1 cellular context compared by ENCODE assay signal in genomic region chr4:36189511-36190226, GRCh38.
TF ChIP-seq lines count a peak whose summit lies in the region.

No MANE protein-coding gene starts in this region.

TF ChIP-seq in GM12878, 131 proteins besides CTCF, POLR2A, EP300 and RAD21 (continued from another document):
- TF ChIP-seq ZBTB4 (CRISPR knock-in tag; IDR thresholded peaks at IDR 0.05) (no peak), RUNX3 (IDR thresholded peaks at IDR 0.05; ENCODE audit: low read length) (peak; percentile 75), BCLAF1 (IDR thresholded peaks at IDR 0.05) (no peak), ATF7 (IDR thresholded peaks at IDR 0.05; ENCODE audit: low read depth) (peak; percentile 91), BCL3 (IDR thresholded peaks at IDR 0.05; ENCODE audit: borderline replicate concordance, insufficient read depth, low read depth, low read length, poor library complexity, severe bottlenecking) (no peak), SUZ12 (IDR thresholded peaks at IDR 0.05; ENCODE audit: unreplicated experiment) (no peak), ZNF384 (IDR thresholded peaks at IDR 0.05; ENCODE audit: borderline replicate concordance, low read depth, low read length) (no peak), RELA (IDR thresholded peaks at IDR 0.05; ENCODE audit: borderline replicate concordance, partially characterized antibody) (no peak), E2F4 (IDR thresholded peaks at IDR 0.05; ENCODE audit: low read depth, low read length) (no peak), SREBF1 (IDR thresholded peaks at IDR 0.05; ENCODE audit: low read length) (no peak), SUPT20H (IDR thresholded peaks at IDR 0.05; ENCODE audit: borderline replicate concordance, control insufficient read depth, low read depth, low read length) (no peak), CBX3 (IDR thresholded peaks at IDR 0.05; ENCODE audit: borderline replicate concordance, low read depth) (no peak), SKIL (IDR thresholded peaks at IDR 0.05; ENCODE audit: low read depth, poor library complexity, severe bottlenecking) (no peak), EZH2 (IDR thresholded peaks at IDR 0.05; ENCODE audit: borderline replicate concordance, control insufficient read depth, low read depth, low read length) (no peak), HDAC2 (IDR thresholded peaks at IDR 0.05) (no peak), TCF12 (IDR thresholded peaks at IDR 0.05; ENCODE audit: low read depth, low read length) (no peak), IKZF2 (IDR thresholded peaks at IDR 0.05) (peak; percentile 55 to 62; a peak in 2 of 4 replicates), SMARCA5 (IDR thresholded peaks at IDR 0.05) (0 out of 2 replicates have a peak, but pooled peaks have one; percentile 50), MTA2 (IDR thresholded peaks at IDR 0.05; ENCODE audit: low read depth) (peak; percentile 74), HDGF (IDR thresholded peaks at IDR 0.05) (no peak), SRF (IDR thresholded peaks at IDR 0.05; ENCODE audit: low read depth in 2 of 2, low read length in 2 of 2) (no peak), POU2F2 (IDR thresholded peaks at IDR 0.05; ENCODE audit: borderline replicate concordance, low read depth, low read length) (0 out of 3 replicates have a peak, but pooled peaks have one; percentile 51)
- TF ChIP-seq, protein P1, sequence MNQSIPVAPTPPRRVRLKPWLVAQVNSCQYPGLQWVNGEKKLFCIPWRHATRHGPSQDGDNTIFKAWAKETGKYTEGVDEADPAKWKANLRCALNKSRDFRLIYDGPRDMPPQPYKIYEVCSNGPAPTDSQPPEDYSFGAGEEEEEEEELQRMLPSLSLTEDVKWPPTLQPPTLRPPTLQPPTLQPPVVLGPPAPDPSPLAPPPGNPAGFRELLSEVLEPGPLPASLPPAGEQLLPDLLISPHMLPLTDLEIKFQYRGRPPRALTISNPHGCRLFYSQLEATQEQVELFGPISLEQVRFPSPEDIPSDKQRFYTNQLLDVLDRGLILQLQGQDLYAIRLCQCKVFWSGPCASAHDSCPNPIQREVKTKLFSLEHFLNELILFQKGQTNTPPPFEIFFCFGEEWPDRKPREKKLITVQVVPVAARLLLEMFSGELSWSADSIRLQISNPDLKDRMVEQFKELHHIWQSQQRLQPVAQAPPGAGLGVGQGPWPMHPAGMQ (IDR thresholded peaks at IDR 0.05; ENCODE audit: borderline replicate concordance), result no peak
- TF ChIP-seq, protein P2, sequence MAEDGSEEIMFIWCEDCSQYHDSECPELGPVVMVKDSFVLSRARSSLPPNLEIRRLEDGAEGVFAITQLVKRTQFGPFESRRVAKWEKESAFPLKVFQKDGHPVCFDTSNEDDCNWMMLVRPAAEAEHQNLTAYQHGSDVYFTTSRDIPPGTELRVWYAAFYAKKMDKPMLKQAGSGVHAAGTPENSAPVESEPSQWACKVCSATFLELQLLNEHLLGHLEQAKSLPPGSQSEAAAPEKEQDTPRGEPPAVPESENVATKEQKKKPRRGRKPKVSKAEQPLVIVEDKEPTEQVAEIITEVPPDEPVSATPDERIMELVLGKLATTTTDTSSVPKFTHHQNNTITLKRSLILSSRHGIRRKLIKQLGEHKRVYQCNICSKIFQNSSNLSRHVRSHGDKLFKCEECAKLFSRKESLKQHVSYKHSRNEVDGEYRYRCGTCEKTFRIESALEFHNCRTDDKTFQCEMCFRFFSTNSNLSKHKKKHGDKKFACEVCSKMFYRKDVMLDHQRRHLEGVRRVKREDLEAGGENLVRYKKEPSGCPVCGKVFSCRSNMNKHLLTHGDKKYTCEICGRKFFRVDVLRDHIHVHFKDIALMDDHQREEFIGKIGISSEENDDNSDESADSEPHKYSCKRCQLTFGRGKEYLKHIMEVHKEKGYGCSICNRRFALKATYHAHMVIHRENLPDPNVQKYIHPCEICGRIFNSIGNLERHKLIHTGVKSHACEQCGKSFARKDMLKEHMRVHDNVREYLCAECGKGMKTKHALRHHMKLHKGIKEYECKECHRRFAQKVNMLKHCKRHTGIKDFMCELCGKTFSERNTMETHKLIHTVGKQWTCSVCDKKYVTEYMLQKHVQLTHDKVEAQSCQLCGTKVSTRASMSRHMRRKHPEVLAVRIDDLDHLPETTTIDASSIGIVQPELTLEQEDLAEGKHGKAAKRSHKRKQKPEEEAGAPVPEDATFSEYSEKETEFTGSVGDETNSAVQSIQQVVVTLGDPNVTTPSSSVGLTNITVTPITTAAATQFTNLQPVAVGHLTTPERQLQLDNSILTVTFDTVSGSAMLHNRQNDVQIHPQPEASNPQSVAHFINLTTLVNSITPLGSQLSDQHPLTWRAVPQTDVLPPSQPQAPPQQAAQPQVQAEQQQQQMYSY (CRISPR knock-in tag; IDR thresholded peaks at IDR 0.05), result no peak
- TF ChIP-seq, protein P3, sequence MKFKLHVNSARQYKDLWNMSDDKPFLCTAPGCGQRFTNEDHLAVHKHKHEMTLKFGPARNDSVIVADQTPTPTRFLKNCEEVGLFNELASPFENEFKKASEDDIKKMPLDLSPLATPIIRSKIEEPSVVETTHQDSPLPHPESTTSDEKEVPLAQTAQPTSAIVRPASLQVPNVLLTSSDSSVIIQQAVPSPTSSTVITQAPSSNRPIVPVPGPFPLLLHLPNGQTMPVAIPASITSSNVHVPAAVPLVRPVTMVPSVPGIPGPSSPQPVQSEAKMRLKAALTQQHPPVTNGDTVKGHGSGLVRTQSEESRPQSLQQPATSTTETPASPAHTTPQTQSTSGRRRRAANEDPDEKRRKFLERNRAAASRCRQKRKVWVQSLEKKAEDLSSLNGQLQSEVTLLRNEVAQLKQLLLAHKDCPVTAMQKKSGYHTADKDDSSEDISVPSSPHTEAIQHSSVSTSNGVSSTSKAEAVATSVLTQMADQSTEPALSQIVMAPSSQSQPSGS (IDR thresholded peaks at IDR 0.05; ENCODE audit: low read length), result 0 out of 2 replicates have a peak, but pooled peaks have one; percentile 31
- TF ChIP-seq, protein P4, sequence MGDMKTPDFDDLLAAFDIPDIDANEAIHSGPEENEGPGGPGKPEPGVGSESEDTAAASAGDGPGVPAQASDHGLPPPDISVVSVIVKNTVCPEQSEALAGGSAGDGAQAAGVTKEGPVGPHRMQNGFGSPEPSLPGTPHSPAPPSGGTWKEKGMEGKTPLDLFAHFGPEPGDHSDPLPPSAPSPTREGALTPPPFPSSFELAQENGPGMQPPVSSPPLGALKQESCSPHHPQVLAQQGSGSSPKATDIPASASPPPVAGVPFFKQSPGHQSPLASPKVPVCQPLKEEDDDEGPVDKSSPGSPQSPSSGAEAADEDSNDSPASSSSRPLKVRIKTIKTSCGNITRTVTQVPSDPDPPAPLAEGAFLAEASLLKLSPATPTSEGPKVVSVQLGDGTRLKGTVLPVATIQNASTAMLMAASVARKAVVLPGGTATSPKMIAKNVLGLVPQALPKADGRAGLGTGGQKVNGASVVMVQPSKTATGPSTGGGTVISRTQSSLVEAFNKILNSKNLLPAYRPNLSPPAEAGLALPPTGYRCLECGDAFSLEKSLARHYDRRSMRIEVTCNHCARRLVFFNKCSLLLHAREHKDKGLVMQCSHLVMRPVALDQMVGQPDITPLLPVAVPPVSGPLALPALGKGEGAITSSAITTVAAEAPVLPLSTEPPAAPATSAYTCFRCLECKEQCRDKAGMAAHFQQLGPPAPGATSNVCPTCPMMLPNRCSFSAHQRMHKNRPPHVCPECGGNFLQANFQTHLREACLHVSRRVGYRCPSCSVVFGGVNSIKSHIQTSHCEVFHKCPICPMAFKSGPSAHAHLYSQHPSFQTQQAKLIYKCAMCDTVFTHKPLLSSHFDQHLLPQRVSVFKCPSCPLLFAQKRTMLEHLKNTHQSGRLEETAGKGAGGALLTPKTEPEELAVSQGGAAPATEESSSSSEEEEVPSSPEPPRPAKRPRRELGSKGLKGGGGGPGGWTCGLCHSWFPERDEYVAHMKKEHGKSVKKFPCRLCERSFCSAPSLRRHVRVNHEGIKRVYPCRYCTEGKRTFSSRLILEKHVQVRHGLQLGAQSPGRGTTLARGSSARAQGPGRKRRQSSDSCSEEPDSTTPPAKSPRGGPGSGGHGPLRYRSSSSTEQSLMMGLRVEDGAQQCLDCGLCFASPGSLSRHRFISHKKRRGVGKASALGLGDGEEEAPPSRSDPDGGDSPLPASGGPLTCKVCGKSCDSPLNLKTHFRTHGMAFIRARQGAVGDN (IDR thresholded peaks at IDR 0.05), result no peak
- TF ChIP-seq, protein P5, sequence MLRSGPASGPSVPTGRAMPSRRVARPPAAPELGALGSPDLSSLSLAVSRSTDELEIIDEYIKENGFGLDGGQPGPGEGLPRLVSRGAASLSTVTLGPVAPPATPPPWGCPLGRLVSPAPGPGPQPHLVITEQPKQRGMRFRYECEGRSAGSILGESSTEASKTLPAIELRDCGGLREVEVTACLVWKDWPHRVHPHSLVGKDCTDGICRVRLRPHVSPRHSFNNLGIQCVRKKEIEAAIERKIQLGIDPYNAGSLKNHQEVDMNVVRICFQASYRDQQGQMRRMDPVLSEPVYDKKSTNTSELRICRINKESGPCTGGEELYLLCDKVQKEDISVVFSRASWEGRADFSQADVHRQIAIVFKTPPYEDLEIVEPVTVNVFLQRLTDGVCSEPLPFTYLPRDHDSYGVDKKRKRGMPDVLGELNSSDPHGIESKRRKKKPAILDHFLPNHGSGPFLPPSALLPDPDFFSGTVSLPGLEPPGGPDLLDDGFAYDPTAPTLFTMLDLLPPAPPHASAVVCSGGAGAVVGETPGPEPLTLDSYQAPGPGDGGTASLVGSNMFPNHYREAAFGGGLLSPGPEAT (IDR thresholded peaks at IDR 0.05; ENCODE audit: low read depth), result 0 out of 2 replicates have a peak, but pooled peaks have one; percentile 15
